ENCODE assay signal across 16 cellular contexts in genomic region chr18:79384151-79384807, GRCh38. TPM values are rescaled to one million over a fixed set of nuclear protein-coding genes. Genes with fewer than 3 reads are reported as not detected.
DNase-seq lines count a peak whose midpoint lies in the region; FAIRE-seq and TF ChIP-seq lines count a peak whose summit lies in the region.
"Had no signal": no experiment of that assay in that cellular context is flagged by ENCODE, and none has a peak within 500 bp of the region (broad histone marks: within the 10 kb centered on the region; RNA-seq: fewer than 3 reads in every experiment).

No MANE protein-coding gene starts in this region.

- no peak for TF ChIP-seq EP300 in H1 (IDR thresholded peaks at IDR 0.05; ENCODE audit: borderline replicate concordance in 1 of 2, low read depth in 2 of 2, low read length in 2 of 2)

- H4K91ac ChIP-seq in H1 (replicated peaks; ENCODE audit: insufficient read length, low read length) = no peak overlapping the region

- H3K27me3 Mint-ChIP-seq in activated CD4-positive, alpha-beta memory T cell treated with anti-CD3 and anti-CD28 coated beads, Interleukin-2, amount 10 ng/mL, durations not matched to agents 7 days and 5 days = peaks cover 12% of the 10 kb centered on the region
- H3K27me3 Mint-ChIP-seq in activated CD4-positive, alpha-beta memory T cell treated with anti-CD3 and anti-CD28 coated beads for 36 hours = peaks cover 3% of the 10 kb centered on the region
- peaks cover 12% of the 10 kb centered on the region for H3K27me3 Mint-ChIP-seq in activated T-helper 2 cell treated with anti-CD3 and anti-CD28 coated beads, Interferon-gamma antibody, Interleukin-2, Interleukin-4, amounts not matched to agents 10 μg/mL and 5 μg/mL and 100 μg/mL, durations not matched to agents 14 hours and 24 hours and 36 hours (ENCODE audit: low read depth)

- H2BK15ac ChIP-seq in H1 (ENCODE audit: low read length) = no peak overlapping the region

- H3K4me2 ChIP-seq in H1 (ENCODE audit: insufficient read depth in 1 of 2, low read depth in 2 of 2, low read length in 2 of 2) = no peak overlapping the region

- no peaks in the 10 kb centered on the region for H3K9me3 Mint-ChIP-seq in activated CD4-positive, alpha-beta memory T cell treated with anti-CD3 and anti-CD28 coated beads, Interleukin-2, amount 10 ng/mL, durations not matched to agents 7 days and 5 days
- no peaks in the 10 kb centered on the region for H3K9me3 Mint-ChIP-seq in activated CD4-positive, alpha-beta memory T cell treated with anti-CD3 and anti-CD28 coated beads for 36 hours
- H3K9me3 Mint-ChIP-seq in activated T-helper 2 cell treated with anti-CD3 and anti-CD28 coated beads, Interferon-gamma antibody, Interleukin-2, Interleukin-4, amounts not matched to agents 10 μg/mL and 5 μg/mL and 100 μg/mL, durations not matched to agents 14 hours and 24 hours and 36 hours = no peaks in the 10 kb centered on the region
- H3K9me3 Mint-ChIP-seq: memory B cell had no signal

- no peak overlapping the region for H3K23ac ChIP-seq in H1 (ENCODE audit: insufficient read length)

- H4K20me1 ChIP-seq in H1 (replicated peaks in 1 of 2; ENCODE audit: control insufficient read depth in 1 of 2, insufficient read depth in 2 of 2, low read length in 2 of 2) = peaks cover 0 to 3% of the 10 kb centered on the region in 2 experiments

- no peak overlapping the region for H4K5ac ChIP-seq in H1 (ENCODE audit: insufficient read length, low read depth, low read length)

- H3K18ac ChIP-seq in H1 (ENCODE audit: extremely low read depth, low read length) = no peak overlapping the region

- peak; percentile 14 for DNase-seq in activated CD4-positive, alpha-beta memory T cell treated with anti-CD3 and anti-CD28 coated beads, Interleukin-2, amount 10 ng/mL, durations not matched to agents 7 days and 5 days
- DNase-seq in activated CD4-positive, alpha-beta memory T cell treated with anti-CD3 and anti-CD28 coated beads for 36 hours = no peak
- DNase-seq in M059J (ENCODE audit: low read depth) = peak; percentile 9
- DNase-seq in H1 (ENCODE audit: low read depth in 1 of 2, low spot score in 2 of 2) = no peak
- peak; percentile 81 for DNase-seq in posterior vena cava (ENCODE audit: low spot score)
- DNase-seq in KG1 (lab: John Stamatoyannopoulos, UW) = no peak
- no peak for DNase-seq in activated T-helper 2 cell treated with anti-CD3 and anti-CD28 coated beads, Interferon-gamma antibody, Interleukin-2, Interleukin-4, amounts not matched to agents 10 μg/mL and 5 μg/mL and 100 μg/mL, durations not matched to agents 14 hours and 24 hours and 36 hours (ENCODE audit: low spot score)
- DNase-seq in CD1c-positive myeloid dendritic cell (ENCODE audit: extremely low spot score) = no peak
- DNase-seq: amygdala, DMS 273 treated with DMSO at 0.1 percent for 48 hours, HCEC 1CT, NCI-H2081 treated with DMSO at 0.1 percent for 48 hours, occipital lobe, thyroid gland, WERI-Rb-1 had no signal

- H3K4me1 Mint-ChIP-seq in activated CD4-positive, alpha-beta memory T cell treated with anti-CD3 and anti-CD28 coated beads, Interleukin-2, amount 10 ng/mL, durations not matched to agents 7 days and 5 days = peaks cover 3% of the 10 kb centered on the region
- H3K4me1 Mint-ChIP-seq in activated CD4-positive, alpha-beta memory T cell treated with anti-CD3 and anti-CD28 coated beads for 36 hours (ENCODE audit: low read depth) = peaks cover 3% of the 10 kb centered on the region
- peaks cover 9% of the 10 kb centered on the region for H3K4me1 Mint-ChIP-seq in activated T-helper 2 cell treated with anti-CD3 and anti-CD28 coated beads, Interferon-gamma antibody, Interleukin-2, Interleukin-4, amounts not matched to agents 10 μg/mL and 5 μg/mL and 100 μg/mL, durations not matched to agents 14 hours and 24 hours and 36 hours (ENCODE audit: low read depth)

- no peak overlapping the region for H2BK5ac ChIP-seq in H1 (ENCODE audit: low read depth, low read length)

- no peak overlapping the region for H2BK12ac ChIP-seq in H1 (ENCODE audit: low read depth, low read length)

- H3K4me3 ChIP-seq in H1 (ENCODE audit: extremely low read depth in 1 of 4, insufficient read depth in 2 of 4, low read depth in 3 of 4, low read length in 4 of 4) = no peak overlapping the region
- H3K4me3 ChIP-seq: thyroid gland had no signal

- 88% methylated on average over 15 of the region's 17 CpGs; no CpG with 5 or more reads in 1 of the 2 experiments for WGBS in H1 (ENCODE audit: extremely low coverage in 1 of 2, insufficient coverage in 1 of 2, insufficient read length in 1 of 2, insufficient replicate concordance in 2 of 2, low coverage in 1 of 2, low lambda C conversion rate in 2 of 2, missing lambda C conversion rate in 1 of 2), 2 experiments

- H2AFZ ChIP-seq in H1 (ENCODE audit: low read length) = no peak overlapping the region

- H3K56ac ChIP-seq in H1 (replicated peaks; ENCODE audit: insufficient read length, low read depth, low read length) = no peak overlapping the region

- no peaks in the 10 kb centered on the region for H3K36me3 Mint-ChIP-seq in activated CD4-positive, alpha-beta memory T cell treated with anti-CD3 and anti-CD28 coated beads, Interleukin-2, amount 10 ng/mL, durations not matched to agents 7 days and 5 days (ENCODE audit: low read depth)
- H3K36me3 Mint-ChIP-seq in activated CD4-positive, alpha-beta memory T cell treated with anti-CD3 and anti-CD28 coated beads for 36 hours = no peaks in the 10 kb centered on the region
- no peaks in the 10 kb centered on the region for H3K36me3 Mint-ChIP-seq in activated T-helper 2 cell treated with anti-CD3 and anti-CD28 coated beads, Interferon-gamma antibody, Interleukin-2, Interleukin-4, amounts not matched to agents 10 μg/mL and 5 μg/mL and 100 μg/mL, durations not matched to agents 14 hours and 24 hours and 36 hours (ENCODE audit: low read depth)

- no peak overlapping the region for H3K9ac ChIP-seq in H1 (replicated peaks in 1 of 4; ENCODE audit: extremely low read depth in 1 of 4, low read depth in 3 of 4, low read length in 3 of 4)

- H2BK20ac ChIP-seq in H1 (ENCODE audit: low read length) = no peak overlapping the region

- intact Hi-C loops in activated CD4-positive, alpha-beta memory T cell treated with anti-CD3 and anti-CD28 coated beads for 36 hours (cut with micrococcal nuclease) = no loop called here
- intact Hi-C loops in posterior vena cava (cut with DNase I) = loop anchor here (5.0 to 10.0 kb wide), 2 partner anchors 121 to 143 kb away; no protein-coding TSS in a partner anchor
- intact Hi-C loops in activated T-helper 2 cell treated with anti-CD3 and anti-CD28 coated beads, Interferon-gamma antibody, Interleukin-2, Interleukin-4, amounts not matched to agents 10 μg/mL and 5 μg/mL and 100 μg/mL, durations not matched to agents 14 hours and 24 hours and 36 hours (cut with micrococcal nuclease) = no loop called here

- no peak overlapping the region for H3K4ac ChIP-seq in H1 (replicated peaks; ENCODE audit: insufficient read length, low read depth, low read length)

- H3K4me3 Mint-ChIP-seq in activated CD4-positive, alpha-beta memory T cell treated with anti-CD3 and anti-CD28 coated beads, Interleukin-2, amount 10 ng/mL, durations not matched to agents 7 days and 5 days = no peak overlapping the region
- H3K4me3 Mint-ChIP-seq in activated CD4-positive, alpha-beta memory T cell treated with anti-CD3 and anti-CD28 coated beads for 36 hours = no peak overlapping the region
- H3K4me3 Mint-ChIP-seq in activated T-helper 2 cell treated with anti-CD3 and anti-CD28 coated beads, Interferon-gamma antibody, Interleukin-2, Interleukin-4, amounts not matched to agents 10 μg/mL and 5 μg/mL and 100 μg/mL, durations not matched to agents 14 hours and 24 hours and 36 hours (ENCODE audit: low read depth) = no peak overlapping the region
- H3K4me3 Mint-ChIP-seq: memory B cell had no signal

- TF ChIP-seq RAD21 in H1 (IDR thresholded peaks at IDR 0.05 in 1 of 2, conservative IDR thresholded peaks at IDR 0.05 in 1 of 2; ENCODE audit: low read depth in 2 of 2, low read length in 2 of 2) = no peak

- POLR2A ChIA-PET in activated CD4-positive, alpha-beta memory T cell treated with anti-CD3 and anti-CD28 coated beads, Interleukin-2, amount 10 ng/mL, durations not matched to agents 7 days and 5 days (lab: Charles Lee) = interaction anchor here (1.3 kb wide), 1 partner anchor 12 kb away, joined by 3 read pairs; the partner anchor contains the start of gene NFATC1
- POLR2A ChIA-PET in activated CD4-positive, alpha-beta memory T cell treated with anti-CD3 and anti-CD28 coated beads for 36 hours (lab: Charles Lee) = no interaction called here
- POLR2A ChIA-PET in H1 (lab: Charles Lee; ENCODE audit: partially characterized antibody) = interaction anchor here (1.0 kb wide), 1 partner anchor 9 kb away, joined by 3 read pairs; no protein-coding TSS in a partner anchor

- H4K8ac ChIP-seq in H1 (ENCODE audit: extremely low read depth, insufficient read depth, low read length) = peak overlapping the region; percentile 4; the same call in 1 of the 2 replicates

- H2AK5ac ChIP-seq in H1 (ENCODE audit: low read depth, low read length) = no peak overlapping the region

- no peak overlapping the region for H2BK120ac ChIP-seq in H1 (replicated peaks; ENCODE audit: low read depth, low read length)

- no peaks in the 10 kb centered on the region; a peak in 4 of 7 replicates for H3K27me3 ChIP-seq in H1 (replicated peaks in 1 of 4; ENCODE audit: control insufficient read depth in 3 of 4, extremely low read depth in 1 of 4, insufficient read depth in 3 of 4, low read length in 3 of 4)

- TF ChIP-seq POLR2A in H1 (IDR thresholded peaks at IDR 0.05; ENCODE audit: control extremely low read depth in 1 of 2, low read depth in 2 of 2, low read length in 2 of 2) = no peak

- H3K4me1 ChIP-seq in H1 (replicated peaks in 1 of 4; ENCODE audit: control insufficient read depth in 3 of 4, insufficient read depth in 4 of 4, low read length in 3 of 4) = peaks cover 0 to 3% (median 2%) of the 10 kb centered on the region in 4 experiments; a peak in 3 of 7 replicates
- H3K4me1 ChIP-seq: thyroid gland had no signal

- no peak overlapping the region for H3K14ac ChIP-seq in H1 (ENCODE audit: insufficient read length)

- no peak overlapping the region for H3K27ac ChIP-seq in H1 (ENCODE audit: low read depth, low read length)
- H3K27ac ChIP-seq: thyroid gland, WERI-Rb-1 had no signal

- no peak overlapping the region for H3K27ac Mint-ChIP-seq in activated CD4-positive, alpha-beta memory T cell treated with anti-CD3 and anti-CD28 coated beads, Interleukin-2, amount 10 ng/mL, durations not matched to agents 7 days and 5 days
- no peak overlapping the region for H3K27ac Mint-ChIP-seq in activated CD4-positive, alpha-beta memory T cell treated with anti-CD3 and anti-CD28 coated beads for 36 hours
- H3K27ac Mint-ChIP-seq in activated T-helper 2 cell treated with anti-CD3 and anti-CD28 coated beads, Interferon-gamma antibody, Interleukin-2, Interleukin-4, amounts not matched to agents 10 μg/mL and 5 μg/mL and 100 μg/mL, durations not matched to agents 14 hours and 24 hours and 36 hours = no peak overlapping the region
- H3K27ac Mint-ChIP-seq: memory B cell had no signal

- H3K36me3 ChIP-seq in H1 (ENCODE audit: control insufficient read depth in 2 of 4, insufficient read depth in 4 of 4, low read length in 3 of 4) = no peaks in the 10 kb centered on the region
- H3K36me3 ChIP-seq: thyroid gland, WERI-Rb-1 had no signal

- no peaks in the 10 kb centered on the region for H3K9me3 ChIP-seq in H1 (ENCODE audit: insufficient read depth in 2 of 2, low read depth in 1 of 2, low read length in 1 of 2)
- H3K9me3 ChIP-seq: thyroid gland had no signal

- CTCF ChIA-PET in activated CD4-positive, alpha-beta memory T cell treated with anti-CD3 and anti-CD28 coated beads, Interleukin-2, amount 10 ng/mL, durations not matched to agents 7 days and 5 days (lab: Charles Lee) = no interaction called here
- CTCF ChIA-PET in activated CD4-positive, alpha-beta memory T cell treated with anti-CD3 and anti-CD28 coated beads for 36 hours (lab: Charles Lee) = interaction anchor here (0.8 to 1.2 kb wide), 2 partner anchors 21 to 146 kb away, joined by 3 read pairs; no protein-coding TSS in a partner anchor
- CTCF ChIA-PET in H1 (lab: Charles Lee; ENCODE audit: partially characterized antibody) = interaction anchor here (0.6 to 9.7 kb wide), 7 partner anchors 12 to 644 kb away, joined by 3 to 124 read pairs (median 4); partner anchors contain the start of gene NFATC1

- TF ChIP-seq CTCF in H1 (IDR thresholded peaks at IDR 0.05; ENCODE audit: control extremely low read depth in 1 of 3, insufficient read depth in 1 of 3, low read depth in 1 of 3, low read length in 3 of 3) = no peak

- no peaks in the 10 kb centered on the region for H3K23me2 ChIP-seq in H1 (ENCODE audit: low read depth, low read length)

- H3K79me2 ChIP-seq in H1 (ENCODE audit: control insufficient read depth in 1 of 2, insufficient read depth in 2 of 2, low read length in 2 of 2) = no peaks in the 10 kb centered on the region

- no peaks in the 10 kb centered on the region for H3K79me1 ChIP-seq in H1 (ENCODE audit: low read depth, low read length)

- no peak for FAIRE-seq in H1 (lab: Jason Lieb, UNC)

RNA-seq across cellular contexts. Expression of gene NFATC1, which starts 11.5 kb away (rescaled TPM):
- 10 to 100 TPM; 43.8 to 44.5 TPM for total RNA-seq in activated CD4-positive, alpha-beta memory T cell treated with anti-CD3 and anti-CD28 coated beads, Interleukin-2, amount 10 ng/mL, durations not matched to agents 7 days and 5 days
- 10 to 100 TPM; 83.7 to 85.4 TPM for total RNA-seq in activated CD4-positive, alpha-beta memory T cell treated with anti-CD3 and anti-CD28 coated beads for 36 hours
- 0.59 and 0.79 TPM in 2 replicates for total RNA-seq in M059J (2014; rRNA removed; shearing (Covaris generic))
- total RNA-seq in H1 (2021; fragmentation: NEBNext Ultra II Directional; extraction: Animal tissue kit (Norgen Biotek cat#: 25700)) = 6.6 and 6.8 TPM in 2 replicates
- 2.0 and 3.2 TPM in 2 replicates for polyA plus RNA-seq in H1 (2011; rRNA removed)
- 1.4 TPM for polyA plus RNA-seq in H1 (2011; cell fraction: cytosol; rRNA removed)
- polyA plus RNA-seq in H1 (2011; cell fraction: nucleus; rRNA removed) = 4.2 TPM
- 4.8 to 6.0 TPM (median 5.5 TPM) in 4 replicates for polyA plus RNA-seq in H1 (2012, experiment 1 of 2)
- polyA plus RNA-seq in H1 (2012, experiment 2 of 2) = 4.5 TPM
- 3.5 TPM for polyA plus RNA-seq in H1 (2013, experiment 1 of 2)
- 3.6 TPM for polyA plus RNA-seq in H1 (2013, experiment 2 of 2)
- 2.4 and 2.8 TPM in 2 replicates for polyA minus RNA-seq in H1 (2011; rRNA and poly(A)+ RNA removed)
- 7.3 TPM for polyA minus RNA-seq in H1 (2011; cell fraction: cytosol; rRNA and poly(A)+ RNA removed)
- polyA minus RNA-seq in H1 (2011; cell fraction: nucleus; rRNA and poly(A)+ RNA removed) = 8.7 TPM
- total RNA-seq in posterior vena cava = 10 to 100 TPM; 23.9 to 26.9 TPM
- total RNA-seq in activated T-helper 2 cell treated with anti-CD3 and anti-CD28 coated beads, Interferon-gamma antibody, Interleukin-2, Interleukin-4, amounts not matched to agents 10 μg/mL and 5 μg/mL and 100 μg/mL, durations not matched to agents 14 hours and 24 hours and 36 hours = 95.0 and 99.9 TPM in 2 replicates

Comparison
In these comparisons a context has a peak if more than half of its experiments do, and no peak if none do; other contexts are left out.
1. DNase-seq: peak in activated CD4-positive, alpha-beta memory T cell treated with anti-CD3 and anti-CD28 coated beads, Interleukin-2, amount 10 ng/mL, durations not matched to agents 7 days and 5 days (single experiment), M059J (single experiment) and posterior vena cava (single experiment); none in activated CD4-positive, alpha-beta memory T cell treated with anti-CD3 and anti-CD28 coated beads for 36 hours (single experiment), H1 (0 of 2), KG1 (single experiment), activated T-helper 2 cell treated with anti-CD3 and anti-CD28 coated beads, Interferon-gamma antibody, Interleukin-2, Interleukin-4, amounts not matched to agents 10 μg/mL and 5 μg/mL and 100 μg/mL, durations not matched to agents 14 hours and 24 hours and 36 hours (single experiment) and CD1c-positive myeloid dendritic cell (single experiment).
2. intact Hi-C loops: an anchor here in posterior vena cava (5.0 to 10.0 kb wide); none called in activated CD4-positive, alpha-beta memory T cell treated with anti-CD3 and anti-CD28 coated beads for 36 hours and activated T-helper 2 cell treated with anti-CD3 and anti-CD28 coated beads, Interferon-gamma antibody, Interleukin-2, Interleukin-4, amounts not matched to agents 10 μg/mL and 5 μg/mL and 100 μg/mL, durations not matched to agents 14 hours and 24 hours and 36 hours.